ENCODE assay signal across 1 cellular context in the genomic region with DNA sequence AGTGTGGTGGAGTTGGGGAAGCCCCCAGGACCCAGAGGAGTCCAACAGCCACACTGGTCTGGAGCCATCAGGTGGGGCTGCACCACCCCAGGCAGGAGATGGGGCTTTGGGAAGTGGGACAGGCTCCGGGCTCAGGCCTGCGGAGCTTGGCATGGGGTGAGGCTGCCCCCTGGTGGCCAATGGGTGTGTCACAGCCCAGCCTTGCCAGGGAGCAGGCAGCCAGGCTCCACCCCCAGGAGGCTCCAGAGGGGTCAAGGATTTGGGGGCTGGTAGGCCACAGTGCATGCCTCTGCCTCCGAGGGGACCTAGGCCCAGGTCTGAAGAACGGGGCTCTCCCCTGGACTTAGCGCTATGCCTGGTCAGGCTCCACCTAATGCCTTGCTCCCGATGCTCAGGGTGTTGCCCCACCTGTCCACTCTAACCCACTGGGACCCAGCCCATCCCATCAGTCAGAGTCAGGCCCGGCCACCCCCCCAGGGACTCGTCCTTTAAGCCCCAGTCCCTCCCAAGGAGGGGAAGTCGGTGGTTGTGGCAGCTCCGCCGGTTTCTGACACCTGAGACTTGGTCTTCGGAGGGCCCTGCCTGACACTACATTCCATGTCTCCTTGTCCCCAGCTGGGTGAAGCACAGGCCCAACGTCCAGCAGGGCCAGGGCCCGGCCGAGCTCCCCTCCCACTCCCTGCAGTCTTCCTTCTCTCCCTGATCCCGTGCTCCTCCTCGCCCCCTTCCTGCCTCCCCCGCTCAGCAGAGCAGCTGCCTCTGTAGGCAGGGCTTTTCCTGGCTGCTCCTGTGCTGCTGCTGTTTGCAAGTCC.
A peak's percentile ranks its signal among the peaks of the same experiment; 100 is the strongest.
TF ChIP-seq lines count a peak whose summit lies in the region.

No MANE protein-coding gene starts in this region.

TF ChIP-seq in K562, 482 proteins besides CTCF, POLR2A, EP300 and RAD21 (continued from another document and continues in another):
- TF ChIP-seq, protein P1, sequence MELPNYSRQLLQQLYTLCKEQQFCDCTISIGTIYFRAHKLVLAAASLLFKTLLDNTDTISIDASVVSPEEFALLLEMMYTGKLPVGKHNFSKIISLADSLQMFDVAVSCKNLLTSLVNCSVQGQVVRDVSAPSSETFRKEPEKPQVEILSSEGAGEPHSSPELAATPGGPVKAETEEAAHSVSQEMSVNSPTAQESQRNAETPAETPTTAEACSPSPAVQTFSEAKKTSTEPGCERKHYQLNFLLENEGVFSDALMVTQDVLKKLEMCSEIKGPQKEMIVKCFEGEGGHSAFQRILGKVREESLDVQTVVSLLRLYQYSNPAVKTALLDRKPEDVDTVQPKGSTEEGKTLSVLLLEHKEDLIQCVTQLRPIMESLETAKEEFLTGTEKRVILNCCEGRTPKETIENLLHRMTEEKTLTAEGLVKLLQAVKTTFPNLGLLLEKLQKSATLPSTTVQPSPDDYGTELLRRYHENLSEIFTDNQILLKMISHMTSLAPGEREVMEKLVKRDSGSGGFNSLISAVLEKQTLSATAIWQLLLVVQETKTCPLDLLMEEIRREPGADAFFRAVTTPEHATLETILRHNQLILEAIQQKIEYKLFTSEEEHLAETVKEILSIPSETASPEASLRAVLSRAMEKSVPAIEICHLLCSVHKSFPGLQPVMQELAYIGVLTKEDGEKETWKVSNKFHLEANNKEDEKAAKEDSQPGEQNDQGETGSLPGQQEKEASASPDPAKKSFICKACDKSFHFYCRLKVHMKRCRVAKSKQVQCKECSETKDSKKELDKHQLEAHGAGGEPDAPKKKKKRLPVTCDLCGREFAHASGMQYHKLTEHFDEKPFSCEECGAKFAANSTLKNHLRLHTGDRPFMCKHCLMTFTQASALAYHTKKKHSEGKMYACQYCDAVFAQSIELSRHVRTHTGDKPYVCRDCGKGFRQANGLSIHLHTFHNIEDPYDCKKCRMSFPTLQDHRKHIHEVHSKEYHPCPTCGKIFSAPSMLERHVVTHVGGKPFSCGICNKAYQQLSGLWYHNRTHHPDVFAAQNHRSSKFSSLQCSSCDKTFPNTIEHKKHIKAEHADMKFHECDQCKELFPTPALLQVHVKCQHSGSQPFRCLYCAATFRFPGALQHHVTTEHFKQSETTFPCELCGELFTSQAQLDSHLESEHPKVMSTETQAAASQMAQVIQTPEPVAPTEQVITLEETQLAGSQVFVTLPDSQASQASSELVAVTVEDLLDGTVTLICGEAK (IDR thresholded peaks at IDR 0.05) = no peak
- TF ChIP-seq, protein P1 (CRISPR knock-in tag; IDR thresholded peaks at IDR 0.05) = no peak
- TF ChIP-seq, protein P2, sequence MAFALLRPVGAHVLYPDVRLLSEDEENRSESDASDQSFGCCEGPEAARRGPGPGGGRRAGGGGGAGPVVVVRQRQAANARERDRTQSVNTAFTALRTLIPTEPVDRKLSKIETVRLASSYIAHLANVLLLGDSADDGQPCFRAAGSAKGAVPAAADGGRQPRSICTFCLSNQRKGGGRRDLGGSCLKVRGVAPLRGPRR (CRISPR knock-in tag; IDR thresholded peaks at IDR 0.05) = no peak
- no peak for TF ChIP-seq ZNF696 (CRISPR knock-in tag; conservative IDR thresholded peaks at IDR 0.05)
- TF ChIP-seq, protein P3, sequence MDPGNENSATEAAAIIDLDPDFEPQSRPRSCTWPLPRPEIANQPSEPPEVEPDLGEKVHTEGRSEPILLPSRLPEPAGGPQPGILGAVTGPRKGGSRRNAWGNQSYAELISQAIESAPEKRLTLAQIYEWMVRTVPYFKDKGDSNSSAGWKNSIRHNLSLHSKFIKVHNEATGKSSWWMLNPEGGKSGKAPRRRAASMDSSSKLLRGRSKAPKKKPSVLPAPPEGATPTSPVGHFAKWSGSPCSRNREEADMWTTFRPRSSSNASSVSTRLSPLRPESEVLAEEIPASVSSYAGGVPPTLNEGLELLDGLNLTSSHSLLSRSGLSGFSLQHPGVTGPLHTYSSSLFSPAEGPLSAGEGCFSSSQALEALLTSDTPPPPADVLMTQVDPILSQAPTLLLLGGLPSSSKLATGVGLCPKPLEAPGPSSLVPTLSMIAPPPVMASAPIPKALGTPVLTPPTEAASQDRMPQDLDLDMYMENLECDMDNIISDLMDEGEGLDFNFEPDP (CRISPR knock-in tag; IDR thresholded peaks at IDR 0.05) = no peak
- TF ChIP-seq EGR1 (conservative IDR thresholded peaks at IDR 0.05) = no peak
- TF ChIP-seq ZNF644 (tag; IDR thresholded peaks at IDR 0.05; ENCODE audit: low read depth) = no peak
- no peak for TF ChIP-seq ZNF324 (CRISPR knock-in tag; IDR thresholded peaks at IDR 0.05)
- TF ChIP-seq MTA1 (IDR thresholded peaks at IDR 0.05; ENCODE audit: borderline replicate concordance) = no peak
- no peak for TF ChIP-seq GTF2A2 (tag; IDR thresholded peaks at IDR 0.05)
- no peak for TF ChIP-seq DMBX1 (CRISPR knock-in tag; IDR thresholded peaks at IDR 0.05; ENCODE audit: borderline replicate concordance)
- 0 out of 4 replicates have a peak, but pooled peaks of 1 of the 2 experiments have one; percentile 48 for TF ChIP-seq FOXA3 (CRISPR knock-in tag; conservative IDR thresholded peaks at IDR 0.05 in 1 of 2, IDR thresholded peaks at IDR 0.05 in 1 of 2)
- TF ChIP-seq RBM39 (optimal IDR thresholded peaks at IDR 0.05; ENCODE audit: low read depth, low read length) = no peak
- TF ChIP-seq ZNF316 (IDR thresholded peaks at IDR 0.05) = no peak
- TF ChIP-seq, protein P4, sequence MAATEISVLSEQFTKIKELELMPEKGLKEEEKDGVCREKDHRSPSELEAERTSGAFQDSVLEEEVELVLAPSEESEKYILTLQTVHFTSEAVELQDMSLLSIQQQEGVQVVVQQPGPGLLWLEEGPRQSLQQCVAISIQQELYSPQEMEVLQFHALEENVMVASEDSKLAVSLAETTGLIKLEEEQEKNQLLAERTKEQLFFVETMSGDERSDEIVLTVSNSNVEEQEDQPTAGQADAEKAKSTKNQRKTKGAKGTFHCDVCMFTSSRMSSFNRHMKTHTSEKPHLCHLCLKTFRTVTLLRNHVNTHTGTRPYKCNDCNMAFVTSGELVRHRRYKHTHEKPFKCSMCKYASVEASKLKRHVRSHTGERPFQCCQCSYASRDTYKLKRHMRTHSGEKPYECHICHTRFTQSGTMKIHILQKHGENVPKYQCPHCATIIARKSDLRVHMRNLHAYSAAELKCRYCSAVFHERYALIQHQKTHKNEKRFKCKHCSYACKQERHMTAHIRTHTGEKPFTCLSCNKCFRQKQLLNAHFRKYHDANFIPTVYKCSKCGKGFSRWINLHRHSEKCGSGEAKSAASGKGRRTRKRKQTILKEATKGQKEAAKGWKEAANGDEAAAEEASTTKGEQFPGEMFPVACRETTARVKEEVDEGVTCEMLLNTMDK (IDR thresholded peaks at IDR 0.05; ENCODE audit: borderline replicate concordance, insufficient read depth, low read depth, low read length, poor library complexity, severe bottlenecking) = peak; percentile 70
- no peak for TF ChIP-seq ZNF408 (CRISPR knock-in tag; IDR thresholded peaks at IDR 0.05; ENCODE audit: low read depth)
- no peak for TF ChIP-seq NR4A1 (CRISPR knock-in tag; IDR thresholded peaks at IDR 0.05)
- TF ChIP-seq NR4A1 (tag; IDR thresholded peaks at IDR 0.05) = no peak
- TF ChIP-seq, protein P5, sequence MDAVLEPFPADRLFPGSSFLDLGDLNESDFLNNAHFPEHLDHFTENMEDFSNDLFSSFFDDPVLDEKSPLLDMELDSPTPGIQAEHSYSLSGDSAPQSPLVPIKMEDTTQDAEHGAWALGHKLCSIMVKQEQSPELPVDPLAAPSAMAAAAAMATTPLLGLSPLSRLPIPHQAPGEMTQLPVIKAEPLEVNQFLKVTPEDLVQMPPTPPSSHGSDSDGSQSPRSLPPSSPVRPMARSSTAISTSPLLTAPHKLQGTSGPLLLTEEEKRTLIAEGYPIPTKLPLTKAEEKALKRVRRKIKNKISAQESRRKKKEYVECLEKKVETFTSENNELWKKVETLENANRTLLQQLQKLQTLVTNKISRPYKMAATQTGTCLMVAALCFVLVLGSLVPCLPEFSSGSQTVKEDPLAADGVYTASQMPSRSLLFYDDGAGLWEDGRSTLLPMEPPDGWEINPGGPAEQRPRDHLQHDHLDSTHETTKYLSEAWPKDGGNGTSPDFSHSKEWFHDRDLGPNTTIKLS (IDR thresholded peaks at IDR 0.05; ENCODE audit: borderline replicate concordance, low read depth) = no peak
- TF ChIP-seq, protein P6, sequence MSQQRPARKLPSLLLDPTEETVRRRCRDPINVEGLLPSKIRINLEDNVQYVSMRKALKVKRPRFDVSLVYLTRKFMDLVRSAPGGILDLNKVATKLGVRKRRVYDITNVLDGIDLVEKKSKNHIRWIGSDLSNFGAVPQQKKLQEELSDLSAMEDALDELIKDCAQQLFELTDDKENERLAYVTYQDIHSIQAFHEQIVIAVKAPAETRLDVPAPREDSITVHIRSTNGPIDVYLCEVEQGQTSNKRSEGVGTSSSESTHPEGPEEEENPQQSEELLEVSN (IDR thresholded peaks at IDR 0.05; ENCODE audit: borderline replicate concordance in 1 of 2, extremely low read depth in 1 of 2, insufficient read depth in 1 of 2, insufficient read length in 1 of 2, low read depth in 1 of 2, low read length in 1 of 2, poor library complexity in 1 of 2, severe bottlenecking in 1 of 2) = no peak
- no peak for TF ChIP-seq JUN (IDR thresholded peaks at IDR 0.05; ENCODE audit: borderline replicate concordance, low read depth, low read length)
- no peak for TF ChIP-seq JUN (CRISPR knock-in tag; IDR thresholded peaks at IDR 0.05; ENCODE audit: borderline replicate concordance)
- TF ChIP-seq, protein P7, sequence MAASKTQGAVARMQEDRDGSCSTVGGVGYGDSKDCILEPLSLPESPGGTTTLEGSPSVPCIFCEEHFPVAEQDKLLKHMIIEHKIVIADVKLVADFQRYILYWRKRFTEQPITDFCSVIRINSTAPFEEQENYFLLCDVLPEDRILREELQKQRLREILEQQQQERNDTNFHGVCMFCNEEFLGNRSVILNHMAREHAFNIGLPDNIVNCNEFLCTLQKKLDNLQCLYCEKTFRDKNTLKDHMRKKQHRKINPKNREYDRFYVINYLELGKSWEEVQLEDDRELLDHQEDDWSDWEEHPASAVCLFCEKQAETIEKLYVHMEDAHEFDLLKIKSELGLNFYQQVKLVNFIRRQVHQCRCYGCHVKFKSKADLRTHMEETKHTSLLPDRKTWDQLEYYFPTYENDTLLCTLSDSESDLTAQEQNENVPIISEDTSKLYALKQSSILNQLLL (CRISPR knock-in tag; IDR thresholded peaks at IDR 0.05; ENCODE audit: borderline replicate concordance) = no peak
- TF ChIP-seq LCOR (CRISPR knock-in tag; IDR thresholded peaks at IDR 0.05) = no peak
- TF ChIP-seq SMAD4 (CRISPR knock-in tag; conservative IDR thresholded peaks at IDR 0.05) = 0 out of 2 replicates have a peak, but pooled peaks have one; percentile 25
- TF ChIP-seq CXXC5 (CRISPR knock-in tag; IDR thresholded peaks at IDR 0.05) = no peak
- TF ChIP-seq DIDO1 (tag; IDR thresholded peaks at IDR 0.05; ENCODE audit: low read depth) = no peak
- peak; percentile 51; the same call in 1 of the 2 replicates for TF ChIP-seq GABPB1 (CRISPR knock-in tag; IDR thresholded peaks at IDR 0.05)
- TF ChIP-seq, protein P8, sequence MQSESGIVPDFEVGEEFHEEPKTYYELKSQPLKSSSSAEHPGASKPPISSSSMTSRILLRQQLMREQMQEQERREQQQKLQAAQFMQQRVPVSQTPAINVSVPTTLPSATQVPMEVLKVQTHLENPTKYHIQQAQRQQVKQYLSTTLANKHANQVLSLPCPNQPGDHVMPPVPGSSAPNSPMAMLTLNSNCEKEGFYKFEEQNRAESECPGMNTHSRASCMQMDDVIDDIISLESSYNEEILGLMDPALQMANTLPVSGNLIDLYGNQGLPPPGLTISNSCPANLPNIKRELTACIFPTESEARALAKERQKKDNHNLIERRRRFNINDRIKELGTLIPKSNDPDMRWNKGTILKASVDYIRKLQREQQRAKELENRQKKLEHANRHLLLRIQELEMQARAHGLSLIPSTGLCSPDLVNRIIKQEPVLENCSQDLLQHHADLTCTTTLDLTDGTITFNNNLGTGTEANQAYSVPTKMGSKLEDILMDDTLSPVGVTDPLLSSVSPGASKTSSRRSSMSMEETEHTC (IDR thresholded peaks at IDR 0.05) = no peak
- TF ChIP-seq, protein P9, sequence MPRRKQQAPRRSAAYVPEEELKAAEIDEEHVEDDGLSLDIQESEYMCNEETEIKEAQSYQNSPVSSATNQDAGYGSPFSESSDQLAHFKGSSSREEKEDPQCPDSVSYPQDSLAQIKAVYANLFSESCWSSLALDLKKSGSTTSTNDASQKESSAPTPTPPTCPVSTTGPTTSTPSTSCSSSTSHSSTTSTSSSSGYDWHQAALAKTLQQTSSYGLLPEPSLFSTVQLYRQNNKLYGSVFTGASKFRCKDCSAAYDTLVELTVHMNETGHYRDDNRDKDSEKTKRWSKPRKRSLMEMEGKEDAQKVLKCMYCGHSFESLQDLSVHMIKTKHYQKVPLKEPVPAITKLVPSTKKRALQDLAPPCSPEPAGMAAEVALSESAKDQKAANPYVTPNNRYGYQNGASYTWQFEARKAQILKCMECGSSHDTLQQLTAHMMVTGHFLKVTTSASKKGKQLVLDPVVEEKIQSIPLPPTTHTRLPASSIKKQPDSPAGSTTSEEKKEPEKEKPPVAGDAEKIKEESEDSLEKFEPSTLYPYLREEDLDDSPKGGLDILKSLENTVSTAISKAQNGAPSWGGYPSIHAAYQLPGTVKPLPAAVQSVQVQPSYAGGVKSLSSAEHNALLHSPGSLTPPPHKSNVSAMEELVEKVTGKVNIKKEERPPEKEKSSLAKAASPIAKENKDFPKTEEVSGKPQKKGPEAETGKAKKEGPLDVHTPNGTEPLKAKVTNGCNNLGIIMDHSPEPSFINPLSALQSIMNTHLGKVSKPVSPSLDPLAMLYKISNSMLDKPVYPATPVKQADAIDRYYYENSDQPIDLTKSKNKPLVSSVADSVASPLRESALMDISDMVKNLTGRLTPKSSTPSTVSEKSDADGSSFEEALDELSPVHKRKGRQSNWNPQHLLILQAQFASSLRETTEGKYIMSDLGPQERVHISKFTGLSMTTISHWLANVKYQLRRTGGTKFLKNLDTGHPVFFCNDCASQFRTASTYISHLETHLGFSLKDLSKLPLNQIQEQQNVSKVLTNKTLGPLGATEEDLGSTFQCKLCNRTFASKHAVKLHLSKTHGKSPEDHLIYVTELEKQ (CRISPR knock-in tag; IDR thresholded peaks at IDR 0.05) = no peak
